ENCODE assay signal across 1 cellular context in genomic region chr18:35041752-35042379, GRCh38.
TF ChIP-seq lines count a peak whose summit lies in the region.

No MANE protein-coding gene starts in this region.

TF ChIP-seq in HepG2, 621 proteins besides CTCF, POLR2A, EP300 and RAD21 (continued from another document):
- TF ChIP-seq ZNF275 (CRISPR knock-in tag; IDR thresholded peaks at IDR 0.05; ENCODE audit: borderline replicate concordance) (0 out of 2 replicates have a peak, but pooled peaks have one; percentile 1), ASH2L (IDR thresholded peaks at IDR 0.05; ENCODE audit: insufficient read length, low read depth, low read length) (peak; percentile 60), ZSCAN5A (CRISPR knock-in tag; IDR thresholded peaks at IDR 0.05; ENCODE audit: borderline replicate concordance) (no peak), MAFG (CRISPR knock-in tag; IDR thresholded peaks at IDR 0.05) (no peak), TCF7L2 (IDR thresholded peaks at IDR 0.05; ENCODE audit: low read depth, low read length) (no peak), ZSCAN21 (CRISPR knock-in tag; IDR thresholded peaks at IDR 0.05; ENCODE audit: borderline replicate concordance) (no peak), ZNF672 (CRISPR knock-in tag; IDR thresholded peaks at IDR 0.05) (no peak), ZNF264 (CRISPR knock-in tag; IDR thresholded peaks at IDR 0.05) (0 out of 2 replicates have a peak, but pooled peaks have one; percentile 7), IRF2 (CRISPR knock-in tag; IDR thresholded peaks at IDR 0.05) (no peak), TBL1XR1 (IDR thresholded peaks at IDR 0.05; ENCODE audit: borderline replicate concordance, low read length, partially characterized antibody) (no peak), ZNF792 (CRISPR knock-in tag; IDR thresholded peaks at IDR 0.05) (no peak), ZFP37 (CRISPR knock-in tag; IDR thresholded peaks at IDR 0.05; ENCODE audit: borderline replicate concordance) (no peak), U2AF2 (IDR thresholded peaks at IDR 0.05; ENCODE audit: low read depth, low read length) (no peak), NR2F6 (IDR thresholded peaks at IDR 0.05) (no peak), NR2F6 (CRISPR knock-in tag; IDR thresholded peaks at IDR 0.05) (no peak), MED1 (CRISPR knock-in tag; IDR thresholded peaks at IDR 0.05) (no peak), ZIK1 (CRISPR knock-in tag; IDR thresholded peaks at IDR 0.05; ENCODE audit: borderline replicate concordance, low read depth) (no peak), MIER2 (CRISPR knock-in tag; IDR thresholded peaks at IDR 0.05) (no peak), ZBTB14 (CRISPR knock-in tag; IDR thresholded peaks at IDR 0.05) (no peak), GATAD2A (CRISPR knock-in tag; IDR thresholded peaks at IDR 0.05) (no peak), SMAD1 (CRISPR knock-in tag; IDR thresholded peaks at IDR 0.05; ENCODE audit: borderline replicate concordance, low read depth) (no peak), ZSCAN30 (CRISPR knock-in tag; IDR thresholded peaks at IDR 0.05) (no peak), ZNF3 (CRISPR knock-in tag; IDR thresholded peaks at IDR 0.05) (no peak), HMGA1 (CRISPR knock-in tag; conservative IDR thresholded peaks at IDR 0.05) (no peak), ERF (CRISPR knock-in tag; IDR thresholded peaks at IDR 0.05) (no peak), ZNF207 (IDR thresholded peaks at IDR 0.05; ENCODE audit: borderline replicate concordance) (no peak), KLF16 (CRISPR knock-in tag; IDR thresholded peaks at IDR 0.05) (no peak), DNMT1 (CRISPR knock-in tag; IDR thresholded peaks at IDR 0.05) (no peak), ZNF605 (CRISPR knock-in tag; IDR thresholded peaks at IDR 0.05) (0 out of 2 replicates have a peak, but pooled peaks have one; percentile 11), DPF2 (CRISPR knock-in tag; IDR thresholded peaks at IDR 0.05; ENCODE audit: borderline replicate concordance, low read depth) (no peak), NR2F2 (IDR thresholded peaks at IDR 0.05; ENCODE audit: borderline replicate concordance, low read depth) (no peak), SOX13 (IDR thresholded peaks at IDR 0.05) (no peak), SOX13 (CRISPR knock-in tag; conservative IDR thresholded peaks at IDR 0.05 in 1 of 2, IDR thresholded peaks at IDR 0.05 in 1 of 2) (no peak), ELF1 (CRISPR knock-in tag; IDR thresholded peaks at IDR 0.05) (no peak), SP140L (CRISPR knock-in tag; IDR thresholded peaks at IDR 0.05; ENCODE audit: borderline replicate concordance) (no peak), ADNP (CRISPR knock-in tag; IDR thresholded peaks at IDR 0.05) (no peak), YEATS4 (CRISPR knock-in tag; IDR thresholded peaks at IDR 0.05; ENCODE audit: borderline replicate concordance) (no peak), BRF2 (CRISPR knock-in tag; IDR thresholded peaks at IDR 0.05) (no peak), IRX3 (CRISPR knock-in tag; IDR thresholded peaks at IDR 0.05; ENCODE audit: borderline replicate concordance, low read depth) (no peak), ZNF607 (CRISPR knock-in tag; IDR thresholded peaks at IDR 0.05; ENCODE audit: borderline replicate concordance) (0 out of 2 replicates have a peak, but pooled peaks have one; percentile 80), XBP1 (CRISPR knock-in tag; IDR thresholded peaks at IDR 0.05) (no peak), ZHX2 (IDR thresholded peaks at IDR 0.05; ENCODE audit: low read depth) (no peak), ZHX2 (CRISPR knock-in tag; IDR thresholded peaks at IDR 0.05; ENCODE audit: borderline replicate concordance) (no peak), FOXK2 (IDR thresholded peaks at IDR 0.05) (no peak), ZNF512B (CRISPR knock-in tag; IDR thresholded peaks at IDR 0.05; ENCODE audit: borderline replicate concordance) (no peak), ETV5 (CRISPR knock-in tag; IDR thresholded peaks at IDR 0.05; ENCODE audit: borderline replicate concordance) (no peak), NFKB2 (CRISPR knock-in tag; IDR thresholded peaks at IDR 0.05; ENCODE audit: borderline replicate concordance) (no peak)
TF ChIP-seq in HepG2: peak in this region for 22.
